ENCODE assay signal across 21 cellular contexts in genomic region chr19:12836529-12836863, GRCh38. TPM values are rescaled to one million over a fixed set of nuclear protein-coding genes. Genes with fewer than 3 reads are reported as not detected.
DNase-seq lines count a peak whose midpoint lies in the region; ATAC-seq, FAIRE-seq and TF ChIP-seq lines count a peak whose summit lies in the region.
"Had no signal": no experiment of that assay in that cellular context is flagged by ENCODE, and none has a peak within 500 bp of the region (broad histone marks: within the 10 kb centered on the region; RNA-seq: fewer than 3 reads in every experiment).

No MANE protein-coding gene starts in this region.

- POLR2A ChIA-PET in HepG2 (lab: Yijun Ruan, JAX), result no interaction called here
- POLR2A ChIA-PET in WTC11 (lab: Charles Lee), result no interaction called here

- CTCF ChIA-PET in HepG2 (lab: Yijun Ruan, JAX; ENCODE audit: low intra/inter-chr PET ratio, low total read pairs) (no interaction called here), WTC11 (lab: Charles Lee) (interaction anchor here (0.6 to 1.3 kb wide), 3 partner anchors 8 to 34 kb away, joined by 3 to 5 read pairs (median 5); no protein-coding TSS in a partner anchor)

- TF ChIP-seq RAD21 in HepG2 (CRISPR knock-in tag; IDR thresholded peaks at IDR 0.05), result no peak

- H3K27me3 ChIP-seq in HepG2 (ENCODE audit: control insufficient read depth in 1 of 2, insufficient read depth in 2 of 2, low read length in 2 of 2), result peaks cover 0 to 21% of the 10 kb centered on the region in 2 experiments; a peak in 2 of 5 replicates
- H3K27me3 ChIP-seq in right lobe of liver, result peaks cover 0 to 33% of the 10 kb centered on the region in 2 donors

- peak overlapping the region; percentile 70 for H3K4me3 Mint-ChIP-seq in WTC11
- peak overlapping the region; percentile 40 for H3K4me3 Mint-ChIP-seq in type B pancreatic cell
- H3K4me3 Mint-ChIP-seq: activated CD4-positive, alpha-beta T cell treated with anti-CD3 and anti-CD28 coated beads, Interleukin-2, amount 10 ng/mL, durations not matched to agents 24 days and 14 days had no signal

- intact Hi-C loops in HepG2 (cut with micrococcal nuclease; ENCODE audit: unreplicated experiment) (no loop called here), right lobe of liver (cut with DNase I) (no loop called here)

- no TSS peak for BruUV-seq in HepG2 (replicated peaks; lab: Mats Ljungman, UMichigan)

- 0% methylated on average over 1 of the region's 6 CpGs for WGBS in HepG2 (ENCODE audit: low lambda C conversion rate)
- 10% methylated on average over 2 of the region's 6 CpGs for WGBS in right lobe of liver (ENCODE audit: insufficient coverage, low coverage, low lambda C conversion rate, missing lambda C conversion rate)

- H3K36me3 ChIP-seq in HepG2 (replicated peaks in 1 of 2; ENCODE audit: control insufficient read depth in 1 of 2, insufficient read depth in 2 of 2, low read length in 2 of 2) (no peaks in the 10 kb centered on the region), right lobe of liver (no peaks in the 10 kb centered on the region)
- H3K36me3 ChIP-seq: right atrium auricular region, upper lobe of left lung had no signal

- no peaks in the 10 kb centered on the region for H4K20me1 ChIP-seq in HepG2 (ENCODE audit: insufficient read depth, low read length)

- H3K9me3 ChIP-seq in HepG2 (ENCODE audit: low read length), result no peaks in the 10 kb centered on the region
- H3K9me3 ChIP-seq in right lobe of liver, result no peaks in the 10 kb centered on the region
- H3K9me3 ChIP-seq: right atrium auricular region, upper lobe of left lung had no signal

- TF ChIP-seq CTCF in HepG2 (CRISPR knock-in tag; IDR thresholded peaks at IDR 0.05) (no peak), right lobe of liver (IDR thresholded peaks at IDR 0.05) (no peak), WTC11 (IDR thresholded peaks at IDR 0.05) (no peak), type B pancreatic cell (conservative IDR thresholded peaks at IDR 0.05) (no peak)

- DNase-seq in HepG2 (ENCODE audit: low spot score), result no peak
- no peak for DNase-seq in right lobe of liver
- no peak for DNase-seq in WTC11 (ENCODE audit: low spot score)
- DNase-seq in type B pancreatic cell (ENCODE audit: extremely low spot score, unreplicated experiment), result no peak
- DNase-seq in NCI-H1048 (lab: John Stamatoyannopoulos, UW), result no peak
- DNase-seq in NCI-H69 (lab: John Stamatoyannopoulos, UW), result no peak
- DNase-seq: activated CD4-positive, alpha-beta T cell treated with anti-CD3 and anti-CD28 coated beads, Interleukin-2, amount 10 ng/mL, durations not matched to agents 24 days and 14 days; activated naive CD4-positive, alpha-beta T cell treated with anti-CD3 and anti-CD28 coated beads, Interleukin-2, amount 50 U/mL, for 16 hours; activated T-cell treated with anti-CD3 and anti-CD28 coated beads for 4 hours; CD4-positive, alpha-beta memory T cell; KG1; NCI-H1105; occipital lobe; stimulated activated CD4-positive, alpha-beta T cell treated with anti-CD3 and anti-CD28 coated beads, Interleukin-15, amount 100 ng/mL, for 24 hours; stimulated activated naive CD4-positive, alpha-beta T cell treated with Interleukin-2 at 50 U/mL for 16 hours had no signal

- H3K27ac ChIP-seq in HepG2 (ENCODE audit: extremely low read length, insufficient read depth, low read length) (no peak overlapping the region), right lobe of liver (no peak overlapping the region)
- H3K27ac ChIP-seq: coronary artery, right atrium auricular region, upper lobe of left lung had no signal

- H3K9me3 Mint-ChIP-seq in WTC11, result no peaks in the 10 kb centered on the region
- H3K9me3 Mint-ChIP-seq in type B pancreatic cell, result no peaks in the 10 kb centered on the region

- no peak for TF ChIP-seq POLR2A in HepG2 (IDR thresholded peaks at IDR 0.05; ENCODE audit: insufficient read depth in 1 of 2, low read depth in 2 of 2, low read length in 2 of 2)
- TF ChIP-seq POLR2A in right lobe of liver (IDR thresholded peaks at IDR 0.05), result no peak

- peaks cover 51% of the 10 kb centered on the region for H3K4me1 ChIP-seq in HepG2 (ENCODE audit: insufficient read depth, low read length)
- peaks cover 0 to 3% (median 0%) of the 10 kb centered on the region in 4 donors for H3K4me1 ChIP-seq in right lobe of liver

- no peaks in the 10 kb centered on the region for H3K79me2 ChIP-seq in HepG2 (ENCODE audit: insufficient read depth, low read length)

- H3K4me1 Mint-ChIP-seq in WTC11, result peaks cover 42% of the 10 kb centered on the region
- peaks cover 33% of the 10 kb centered on the region for H3K4me1 Mint-ChIP-seq in type B pancreatic cell (ENCODE audit: unreplicated experiment)

- H3K27me3 Mint-ChIP-seq in WTC11 (ENCODE audit: low read depth), result peaks cover 50% of the 10 kb centered on the region
- peaks cover 90% of the 10 kb centered on the region for H3K27me3 Mint-ChIP-seq in type B pancreatic cell

- in situ Hi-C loops in HepG2 (cut with HindIII; ENCODE audit: extremely low pct_ligation_motif_present, low pct_unique_long_range_greater_than_20kb), result loop anchor here (5.0 kb wide), 1 partner anchor 64 kb away; no protein-coding TSS in a partner anchor

- H2AFZ ChIP-seq in HepG2 (ENCODE audit: low read length), result no peak overlapping the region

- H3K4me2 ChIP-seq in HepG2 (ENCODE audit: low read depth, low read length), result peak overlapping the region; percentile 67

- H3K9ac ChIP-seq in HepG2 (ENCODE audit: insufficient read depth, low read depth, low read length), result no peak overlapping the region

- no peak for FAIRE-seq in HepG2 (lab: Jason Lieb, UNC)

- no peak for ATAC-seq in HepG2
- ATAC-seq in right lobe of liver, result no peak
- ATAC-seq in WTC11, result no peak

- TF ChIP-seq EP300 in HepG2 (IDR thresholded peaks at IDR 0.05; ENCODE audit: low read depth in 2 of 2, low read length in 2 of 2) (no peak), HepG2 (CRISPR knock-in tag; IDR thresholded peaks at IDR 0.05; ENCODE audit: borderline replicate concordance) (no peak)

- H3K27ac Mint-ChIP-seq in WTC11 (peak overlapping the region; percentile 95), type B pancreatic cell (no peak overlapping the region)
- H3K27ac Mint-ChIP-seq: activated CD4-positive, alpha-beta T cell treated with anti-CD3 and anti-CD28 coated beads, Interleukin-2, amount 10 ng/mL, durations not matched to agents 24 days and 14 days had no signal

- H3K4me3 ChIP-seq in HepG2 (replicated peaks in 1 of 3; ENCODE audit: insufficient read depth in 1 of 3, low read depth in 2 of 3, low read length in 3 of 3) (peak overlapping the region in 1 of 3 experiments; percentile 67; a peak in 1 of 6 replicates), right lobe of liver (no peak overlapping the region)
- H3K4me3 ChIP-seq: coronary artery, right atrium auricular region, upper lobe of left lung had no signal

- H3K36me3 Mint-ChIP-seq in WTC11 (no peaks in the 10 kb centered on the region), type B pancreatic cell (peaks cover 3% of the 10 kb centered on the region)

RNA-seq across cellular contexts. Expression of gene MAST1, which starts 1.8 kb away (rescaled TPM):
- total RNA-seq in HepG2 (2016; rRNA removed; fragmentation: Illumina TruSeq; extraction: Trizol) (0.27 and 0.73 TPM in 2 replicates), right lobe of liver (under 1 TPM in 4 of 6 experiments, not detected in 2; 0.06 to 0.49 (median 0.34) TPM), WTC11 (2021) (24.3 to 28.4 TPM (median 27.3 TPM) in 3 replicates), type B pancreatic cell (ENCODE audit: low replicate concordance) (1.9 and 3.5 TPM in 2 replicates)
- total RNA-seq in HepG2 (2016; cell fraction: cytosol; rRNA removed; fragmentation: Illumina TruSeq; extraction: Trizol; ENCODE audit: low read depth), result 1.2 and 1.3 TPM in 2 replicates
- 1.1 and 1.5 TPM in 2 replicates for total RNA-seq in HepG2 (2016; cell fraction: insoluble cytoplasmic fraction; rRNA removed; fragmentation: Illumina TruSeq; extraction: Trizol)
- 1.4 and 1.8 TPM in 2 replicates for total RNA-seq in HepG2 (2016; cell fraction: membrane; rRNA removed; fragmentation: Illumina TruSeq; extraction: Trizol)
- total RNA-seq in HepG2 (2016; cell fraction: nucleus; rRNA removed; fragmentation: Illumina TruSeq; extraction: Trizol), result 1.3 and 1.9 TPM in 2 replicates
- 4.7 and 5.6 TPM in 2 replicates for polyA plus RNA-seq in HepG2 (2011; rRNA removed)
- 2.8 and 3.5 TPM in 2 replicates for polyA plus RNA-seq in HepG2 (2011; cell fraction: cytosol; rRNA removed)
- 27.4 and 28.9 TPM in 2 replicates for polyA plus RNA-seq in HepG2 (2011; cell fraction: nucleus; rRNA removed)
- polyA plus RNA-seq in HepG2 (2012), result 4.1 and 5.1 TPM in 2 replicates
- 3.5 and 3.6 TPM in 2 replicates for polyA plus RNA-seq in HepG2 (2016; cell fraction: cytosol; fragmentation: Illumina TruSeq; extraction: Trizol; ENCODE audit: low read depth)
- polyA plus RNA-seq in HepG2 (2016; cell fraction: insoluble cytoplasmic fraction; fragmentation: Illumina TruSeq; extraction: Trizol; ENCODE audit: low read depth), result 1.2 and 1.3 TPM in 2 replicates
- 3.2 and 3.3 TPM in 2 replicates for polyA plus RNA-seq in HepG2 (2016; cell fraction: membrane; fragmentation: Illumina TruSeq; extraction: Trizol; ENCODE audit: low read depth)
- polyA plus RNA-seq in HepG2 (2016; cell fraction: nucleus; fragmentation: Illumina TruSeq; extraction: Trizol; ENCODE audit: insufficient read depth, low read depth), result 3.9 and 5.3 TPM in 2 replicates
- 2.4 and 8.0 TPM in 2 replicates for polyA minus RNA-seq in HepG2 (2011; rRNA and poly(A)+ RNA removed; ENCODE audit: low replicate concordance)
- polyA minus RNA-seq in HepG2 (2011; cell fraction: cytosol; rRNA and poly(A)+ RNA removed), result 1.8 and 2.2 TPM in 2 replicates
- 2.4 and 2.7 TPM in 2 replicates for polyA minus RNA-seq in HepG2 (2011; cell fraction: nucleus; rRNA and poly(A)+ RNA removed)
- total RNA-seq: CD4-positive, alpha-beta memory T cell; right atrium auricular region had no signal

RNA-seq across cellular contexts. Expression of gene RTBDN, which starts 2.1 kb away (rescaled TPM):
- 0.27 TPM in 1 of 2 replicates, not detected in the other for total RNA-seq in HepG2 (2016; rRNA removed; fragmentation: Illumina TruSeq; extraction: Trizol)
- not detected in 2 replicates for total RNA-seq in HepG2 (2016; cell fraction: cytosol; rRNA removed; fragmentation: Illumina TruSeq; extraction: Trizol; ENCODE audit: low read depth)
- total RNA-seq in HepG2 (2016; cell fraction: insoluble cytoplasmic fraction; rRNA removed; fragmentation: Illumina TruSeq; extraction: Trizol), result 0.17 TPM in 1 of 2 replicates, not detected in the other
- not detected in 2 replicates for total RNA-seq in HepG2 (2016; cell fraction: membrane; rRNA removed; fragmentation: Illumina TruSeq; extraction: Trizol)
- total RNA-seq in HepG2 (2016; cell fraction: nucleus; rRNA removed; fragmentation: Illumina TruSeq; extraction: Trizol), result not detected in 2 replicates
- polyA plus RNA-seq in HepG2 (2011; rRNA removed), result 0.35 and 0.48 TPM in 2 replicates
- polyA plus RNA-seq in HepG2 (2011; cell fraction: cytosol; rRNA removed), result 0.52 and 0.71 TPM in 2 replicates
- 0.57 and 0.59 TPM in 2 replicates for polyA plus RNA-seq in HepG2 (2011; cell fraction: nucleus; rRNA removed)
- 1.1 and 1.8 TPM in 2 replicates for polyA plus RNA-seq in HepG2 (2012)
- 0.18 TPM in 1 of 2 replicates, not detected in the other for polyA plus RNA-seq in HepG2 (2016; cell fraction: cytosol; fragmentation: Illumina TruSeq; extraction: Trizol; ENCODE audit: low read depth)
- polyA plus RNA-seq in HepG2 (2016; cell fraction: insoluble cytoplasmic fraction; fragmentation: Illumina TruSeq; extraction: Trizol; ENCODE audit: low read depth), result not detected in 2 replicates
- 0.15 TPM in 1 of 2 replicates, not detected in the other for polyA plus RNA-seq in HepG2 (2016; cell fraction: membrane; fragmentation: Illumina TruSeq; extraction: Trizol; ENCODE audit: low read depth)
- 0.49 TPM in 1 of 2 replicates, not detected in the other for polyA plus RNA-seq in HepG2 (2016; cell fraction: nucleus; fragmentation: Illumina TruSeq; extraction: Trizol; ENCODE audit: insufficient read depth, low read depth)
- polyA minus RNA-seq in HepG2 (2011; rRNA and poly(A)+ RNA removed; ENCODE audit: low replicate concordance), result 0.12 and 0.44 TPM in 2 replicates
- not detected in 2 replicates for polyA minus RNA-seq in HepG2 (2011; cell fraction: cytosol; rRNA and poly(A)+ RNA removed)
- not detected in 2 replicates for polyA minus RNA-seq in HepG2 (2011; cell fraction: nucleus; rRNA and poly(A)+ RNA removed)
- total RNA-seq in right lobe of liver, result not detected
- 2.4 to 3.8 TPM (median 3.1 TPM) in 3 replicates for total RNA-seq in WTC11 (2021)
- not detected in 2 replicates for total RNA-seq in type B pancreatic cell (ENCODE audit: low replicate concordance)
- total RNA-seq: activated CD4-positive, alpha-beta T cell treated with anti-CD3 and anti-CD28 coated beads, Interleukin-2, amount 10 ng/mL, durations not matched to agents 24 days and 14 days; CD4-positive, alpha-beta memory T cell; endothelial cell of umbilical vein; fibroblast of villous mesenchyme; right atrium auricular region; upper lobe of left lung had no signal
- polyA plus RNA-seq: CD4-positive, alpha-beta memory T cell; endothelial cell of umbilical vein had no signal

RNA-seq across cellular contexts. Expression of gene RNASEH2A, which starts 30.1 kb away (rescaled TPM):
- total RNA-seq in HepG2 (2016; rRNA removed; fragmentation: Illumina TruSeq; extraction: Trizol) (35.8 and 44.0 TPM in 2 replicates), right lobe of liver (1 to 10 TPM; 2.1 to 7.1 (median 3.7) TPM), WTC11 (2021) (71.3 to 78.2 TPM (median 72.9 TPM) in 3 replicates), type B pancreatic cell (ENCODE audit: low replicate concordance) (13.7 and 37.2 TPM in 2 replicates)
- total RNA-seq in HepG2 (2016; cell fraction: cytosol; rRNA removed; fragmentation: Illumina TruSeq; extraction: Trizol; ENCODE audit: low read depth), result 9.6 and 10.1 TPM in 2 replicates
- total RNA-seq in HepG2 (2016; cell fraction: insoluble cytoplasmic fraction; rRNA removed; fragmentation: Illumina TruSeq; extraction: Trizol), result 42.1 and 45.3 TPM in 2 replicates
- 6.9 and 12.1 TPM in 2 replicates for total RNA-seq in HepG2 (2016; cell fraction: membrane; rRNA removed; fragmentation: Illumina TruSeq; extraction: Trizol)
- total RNA-seq in HepG2 (2016; cell fraction: nucleus; rRNA removed; fragmentation: Illumina TruSeq; extraction: Trizol), result 16.9 and 20.6 TPM in 2 replicates
- 18.4 and 25.1 TPM in 2 replicates for polyA plus RNA-seq in HepG2 (2011; rRNA removed)
- polyA plus RNA-seq in HepG2 (2011; cell fraction: cytosol; rRNA removed), result 29.0 and 49.3 TPM in 2 replicates
- polyA plus RNA-seq in HepG2 (2011; cell fraction: nucleus; rRNA removed), result 16.5 and 17.7 TPM in 2 replicates
- polyA plus RNA-seq in HepG2 (2012), result 14.7 and 18.3 TPM in 2 replicates
- polyA plus RNA-seq in HepG2 (2016; cell fraction: cytosol; fragmentation: Illumina TruSeq; extraction: Trizol; ENCODE audit: low read depth), result 11.8 and 12.6 TPM in 2 replicates
- polyA plus RNA-seq in HepG2 (2016; cell fraction: insoluble cytoplasmic fraction; fragmentation: Illumina TruSeq; extraction: Trizol; ENCODE audit: low read depth), result 51.0 and 52.7 TPM in 2 replicates
- 9.0 and 9.3 TPM in 2 replicates for polyA plus RNA-seq in HepG2 (2016; cell fraction: membrane; fragmentation: Illumina TruSeq; extraction: Trizol; ENCODE audit: low read depth)
- 31.7 and 33.2 TPM in 2 replicates for polyA plus RNA-seq in HepG2 (2016; cell fraction: nucleus; fragmentation: Illumina TruSeq; extraction: Trizol; ENCODE audit: insufficient read depth, low read depth)
- 44.4 and 185 TPM in 2 replicates for polyA minus RNA-seq in HepG2 (2011; rRNA and poly(A)+ RNA removed; ENCODE audit: low replicate concordance)
- polyA minus RNA-seq in HepG2 (2011; cell fraction: cytosol; rRNA and poly(A)+ RNA removed), result 18.6 and 30.1 TPM in 2 replicates
- polyA minus RNA-seq in HepG2 (2011; cell fraction: nucleus; rRNA and poly(A)+ RNA removed), result 8.7 and 11.3 TPM in 2 replicates

RNA-seq across cellular contexts. Expression of gene THSD8, which starts 34.6 kb away (rescaled TPM):
- total RNA-seq in HepG2 (2016; rRNA removed; fragmentation: Illumina TruSeq; extraction: Trizol) (14.9 and 23.5 TPM in 2 replicates), right lobe of liver (1 to 10 TPM in 3 of 6 experiments, under 1 TPM in 2, not detected in 1; 0.62 to 2.0 (median 1.2) TPM), WTC11 (2021) (30.1 to 50.2 TPM (median 47.0 TPM) in 3 replicates), type B pancreatic cell (ENCODE audit: low replicate concordance) (10.1 and 19.4 TPM in 2 replicates)
- not detected in 2 replicates for total RNA-seq in HepG2 (2016; cell fraction: cytosol; rRNA removed; fragmentation: Illumina TruSeq; extraction: Trizol; ENCODE audit: low read depth)
- total RNA-seq in HepG2 (2016; cell fraction: insoluble cytoplasmic fraction; rRNA removed; fragmentation: Illumina TruSeq; extraction: Trizol), result 11.9 and 20.6 TPM in 2 replicates
- total RNA-seq in HepG2 (2016; cell fraction: membrane; rRNA removed; fragmentation: Illumina TruSeq; extraction: Trizol), result 2.6 and 4.1 TPM in 2 replicates
- 1.9 and 3.1 TPM in 2 replicates for total RNA-seq in HepG2 (2016; cell fraction: nucleus; rRNA removed; fragmentation: Illumina TruSeq; extraction: Trizol)
- 4.8 and 5.2 TPM in 2 replicates for polyA plus RNA-seq in HepG2 (2011; rRNA removed)
- 1.3 TPM in 1 of 2 replicates, not detected in the other for polyA plus RNA-seq in HepG2 (2011; cell fraction: cytosol; rRNA removed)
- polyA plus RNA-seq in HepG2 (2011; cell fraction: nucleus; rRNA removed), result not detected in 2 replicates
- polyA plus RNA-seq in HepG2 (2012), result 2.7 and 6.2 TPM in 2 replicates
- 2.4 and 2.9 TPM in 2 replicates for polyA plus RNA-seq in HepG2 (2016; cell fraction: cytosol; fragmentation: Illumina TruSeq; extraction: Trizol; ENCODE audit: low read depth)
- 29.9 and 31.8 TPM in 2 replicates for polyA plus RNA-seq in HepG2 (2016; cell fraction: insoluble cytoplasmic fraction; fragmentation: Illumina TruSeq; extraction: Trizol; ENCODE audit: low read depth)
- 4.8 and 5.8 TPM in 2 replicates for polyA plus RNA-seq in HepG2 (2016; cell fraction: membrane; fragmentation: Illumina TruSeq; extraction: Trizol; ENCODE audit: low read depth)
- polyA plus RNA-seq in HepG2 (2016; cell fraction: nucleus; fragmentation: Illumina TruSeq; extraction: Trizol; ENCODE audit: insufficient read depth, low read depth), result 4.4 and 8.0 TPM in 2 replicates
- 1.1 and 55.0 TPM in 2 replicates for polyA minus RNA-seq in HepG2 (2011; rRNA and poly(A)+ RNA removed; ENCODE audit: low replicate concordance)
- not detected in 2 replicates for polyA minus RNA-seq in HepG2 (2011; cell fraction: cytosol; rRNA and poly(A)+ RNA removed)
- not detected in 2 replicates for polyA minus RNA-seq in HepG2 (2011; cell fraction: nucleus; rRNA and poly(A)+ RNA removed)
- total RNA-seq: fibroblast of villous mesenchyme, mononuclear cell, right atrium auricular region had no signal
- polyA plus RNA-seq: endothelial cell of umbilical vein had no signal

RNA-seq across cellular contexts. Expression of gene PRDX2, which starts 34.9 kb away (rescaled TPM):
- total RNA-seq in HepG2 (2016; rRNA removed; fragmentation: Illumina TruSeq; extraction: Trizol) (381 and 425 TPM in 2 replicates), right lobe of liver (100 to 1,000 TPM; 164 to 466 (median 202) TPM), WTC11 (2021) (378 to 447 TPM (median 447 TPM) in 3 replicates), type B pancreatic cell (ENCODE audit: low replicate concordance) (416 and 497 TPM in 2 replicates)
- 76.3 and 78.7 TPM in 2 replicates for total RNA-seq in HepG2 (2016; cell fraction: cytosol; rRNA removed; fragmentation: Illumina TruSeq; extraction: Trizol; ENCODE audit: low read depth)
- 372 and 392 TPM in 2 replicates for total RNA-seq in HepG2 (2016; cell fraction: insoluble cytoplasmic fraction; rRNA removed; fragmentation: Illumina TruSeq; extraction: Trizol)
- 80.0 and 92.1 TPM in 2 replicates for total RNA-seq in HepG2 (2016; cell fraction: membrane; rRNA removed; fragmentation: Illumina TruSeq; extraction: Trizol)
- total RNA-seq in HepG2 (2016; cell fraction: nucleus; rRNA removed; fragmentation: Illumina TruSeq; extraction: Trizol), result 155 and 156 TPM in 2 replicates
- 218 and 238 TPM in 2 replicates for polyA plus RNA-seq in HepG2 (2011; rRNA removed)
- polyA plus RNA-seq in HepG2 (2011; cell fraction: cytosol; rRNA removed), result 353 and 456 TPM in 2 replicates
- 218 and 223 TPM in 2 replicates for polyA plus RNA-seq in HepG2 (2011; cell fraction: nucleus; rRNA removed)
- polyA plus RNA-seq in HepG2 (2012), result 295 and 301 TPM in 2 replicates
- polyA plus RNA-seq in HepG2 (2016; cell fraction: cytosol; fragmentation: Illumina TruSeq; extraction: Trizol; ENCODE audit: low read depth), result 101 and 108 TPM in 2 replicates
- polyA plus RNA-seq in HepG2 (2016; cell fraction: insoluble cytoplasmic fraction; fragmentation: Illumina TruSeq; extraction: Trizol; ENCODE audit: low read depth), result 447 and 526 TPM in 2 replicates
- 92.7 and 94.2 TPM in 2 replicates for polyA plus RNA-seq in HepG2 (2016; cell fraction: membrane; fragmentation: Illumina TruSeq; extraction: Trizol; ENCODE audit: low read depth)
- 277 and 282 TPM in 2 replicates for polyA plus RNA-seq in HepG2 (2016; cell fraction: nucleus; fragmentation: Illumina TruSeq; extraction: Trizol; ENCODE audit: insufficient read depth, low read depth)
- polyA minus RNA-seq in HepG2 (2011; rRNA and poly(A)+ RNA removed; ENCODE audit: low replicate concordance), result 319 and 512 TPM in 2 replicates
- 147 and 189 TPM in 2 replicates for polyA minus RNA-seq in HepG2 (2011; cell fraction: cytosol; rRNA and poly(A)+ RNA removed)
- polyA minus RNA-seq in HepG2 (2011; cell fraction: nucleus; rRNA and poly(A)+ RNA removed), result 44.4 and 48.2 TPM in 2 replicates

Comparison
In these comparisons a context has a peak if more than half of its experiments do, and no peak if none do; other contexts are left out.
1. Of the 50 proteins assayed by ChIP-seq in both HepG2 and WTC11: peak only in HepG2: FOXK1, MLX and SMAD3; only in WTC11: none; in both: none; in neither: 46; mixed calls (peak in some experiments, not most) for 1.